In genomic region chrX:70755850-70756249, GRCh38 we compare ENCODE assay signal across 10 cellular contexts.
A peak's percentile ranks its signal among the peaks of the same experiment; 100 is the strongest.
DNase-seq lines count a peak whose midpoint lies in the region; ATAC-seq and TF ChIP-seq lines count a peak whose summit lies in the region.
"Had no signal": no experiment of that assay in that cellular context is flagged by ENCODE, and none has a peak within 500 bp of the region (broad histone marks: within the 10 kb centered on the region; RNA-seq: fewer than 3 reads in every experiment).

No MANE protein-coding gene starts in this region.

- H3K4me1 ChIP-seq in CD4-positive, CD25-positive, alpha-beta regulatory T cell (ENCODE audit: control insufficient read depth, insufficient read depth, low read length, poor library complexity, severe bottlenecking) = peaks cover 6% of the 10 kb centered on the region

- H3K27ac Mint-ChIP-seq in CD4-positive, CD25-positive, alpha-beta regulatory T cell = peak overlapping the region in 2 of 3 donors; percentile 62 to 71
- H3K27ac Mint-ChIP-seq in activated CD4-positive, alpha-beta T cell treated with anti-CD3 and anti-CD28 coated beads for 36 hours = peak overlapping the region; percentile 60
- H3K27ac Mint-ChIP-seq: stimulated activated naive CD8-positive, alpha-beta T cell treated with anti-CD3 and anti-CD28 coated beads, Interleukin-15, Interleukin-2, amounts not matched to agents 100 ng/mL and 50 ng/mL, for 24 hours had no signal

- peak; percentile 3 to 86 (median 57) for DNase-seq in CD4-positive, CD25-positive, alpha-beta regulatory T cell
- DNase-seq in activated CD4-positive, alpha-beta T cell treated with anti-CD3 and anti-CD28 coated beads for 36 hours = peak; percentile 81
- DNase-seq in activated gamma-delta T cell (lab: John Stamatoyannopoulos, UW) (peak; percentile 1), NCI-H128 (lab: John Stamatoyannopoulos, UW; ENCODE audit: unreplicated experiment) (no peak), dorsolateral prefrontal cortex (no peak)
- DNase-seq in stimulated activated CD4-positive, alpha-beta T cell treated with anti-CD3 and anti-CD28 coated beads, Interleukin-12 subunit alpha, Interleukin-12 subunit beta, amount 100 ng/mL, for 48 hours (ENCODE audit: low read depth in 2 of 3, low spot score in 1 of 3) = peak; percentile 26 to 51 (median 35)
- DNase-seq: KBM-7 had no signal

- no peak overlapping the region for H3K4me3 ChIP-seq in CD4-positive, CD25-positive, alpha-beta regulatory T cell (ENCODE audit: low read depth, low read length)
- H3K4me3 ChIP-seq in dorsolateral prefrontal cortex = no peak overlapping the region

- H3K9me3 ChIP-seq in CD4-positive, CD25-positive, alpha-beta regulatory T cell (ENCODE audit: control insufficient read depth in 2 of 2, low read length in 2 of 2) = no peaks in the 10 kb centered on the region

- no peaks in the 10 kb centered on the region for H3K27me3 ChIP-seq in CD4-positive, CD25-positive, alpha-beta regulatory T cell (ENCODE audit: control insufficient read depth, insufficient read depth, low read length)
- H3K27me3 ChIP-seq in dorsolateral prefrontal cortex = peaks cover 0 to 75% (median 20%) of the 10 kb centered on the region in 45 donors

- peaks cover 0 to 9% (median 3%) of the 10 kb centered on the region in 7 donors for H3K9me3 Mint-ChIP-seq in CD4-positive, CD25-positive, alpha-beta regulatory T cell
- no peaks in the 10 kb centered on the region for H3K9me3 Mint-ChIP-seq in activated CD4-positive, alpha-beta T cell treated with anti-CD3 and anti-CD28 coated beads for 36 hours (ENCODE audit: low read depth)
- H3K9me3 Mint-ChIP-seq: stimulated activated naive CD8-positive, alpha-beta T cell treated with anti-CD3 and anti-CD28 coated beads, Interleukin-15, Interleukin-2, amounts not matched to agents 100 ng/mL and 50 ng/mL, for 24 hours had no signal

- ATAC-seq in CD4-positive, CD25-positive, alpha-beta regulatory T cell (ENCODE audit: low read depth in 2 of 2) = peak; percentile 61 to 87
- ATAC-seq in activated CD4-positive, alpha-beta T cell treated with anti-CD3 and anti-CD28 coated beads for 36 hours = peak; percentile 78
- ATAC-seq in GM18858 (IDR thresholded peaks at IDR 0.05; ENCODE audit: unreplicated experiment) = no peak
- ATAC-seq in GM18867 (IDR thresholded peaks at IDR 0.05; ENCODE audit: unreplicated experiment) = no peak

- no peaks in the 10 kb centered on the region for H3K36me3 Mint-ChIP-seq in CD4-positive, CD25-positive, alpha-beta regulatory T cell
- peaks cover 4% of the 10 kb centered on the region for H3K36me3 Mint-ChIP-seq in activated CD4-positive, alpha-beta T cell treated with anti-CD3 and anti-CD28 coated beads for 36 hours (ENCODE audit: low read depth)

- peak overlapping the region in 3 of 4 donors; percentile 21 to 44 (median 44) for H3K4me3 Mint-ChIP-seq in CD4-positive, CD25-positive, alpha-beta regulatory T cell
- no peak overlapping the region for H3K4me3 Mint-ChIP-seq in activated CD4-positive, alpha-beta T cell treated with anti-CD3 and anti-CD28 coated beads for 36 hours
- H3K4me3 Mint-ChIP-seq: stimulated activated naive CD8-positive, alpha-beta T cell treated with anti-CD3 and anti-CD28 coated beads, Interleukin-15, Interleukin-2, amounts not matched to agents 100 ng/mL and 50 ng/mL, for 24 hours had no signal

- peaks cover 0 to 21% (median 2%) of the 10 kb centered on the region in 4 donors for H3K4me1 Mint-ChIP-seq in CD4-positive, CD25-positive, alpha-beta regulatory T cell
- H3K4me1 Mint-ChIP-seq in activated CD4-positive, alpha-beta T cell treated with anti-CD3 and anti-CD28 coated beads for 36 hours = peaks cover 23% of the 10 kb centered on the region

- CTCF ChIA-PET in activated CD4-positive, alpha-beta T cell treated with anti-CD3 and anti-CD28 coated beads for 36 hours (lab: Charles Lee) = interaction anchor here (0.6 to 1.0 kb wide), 4 partner anchors 14 to 456 kb away, joined by 3 read pairs; no protein-coding TSS in a partner anchor

- no peak for TF ChIP-seq CTCF in dorsolateral prefrontal cortex (IDR thresholded peaks at IDR 0.05 in 54 of 56, conservative IDR thresholded peaks at IDR 0.05 in 2 of 56; ENCODE audit: low read depth in 1 of 56, partially characterized antibody in 56 of 56)

- H3K27me3 Mint-ChIP-seq in CD4-positive, CD25-positive, alpha-beta regulatory T cell = peaks cover 11% of the 10 kb centered on the region
- no peaks in the 10 kb centered on the region for H3K27me3 Mint-ChIP-seq in activated CD4-positive, alpha-beta T cell treated with anti-CD3 and anti-CD28 coated beads for 36 hours

- intact Hi-C loops in activated CD4-positive, alpha-beta T cell treated with anti-CD3 and anti-CD28 coated beads for 36 hours (cut with DNase I, micrococcal nuclease) = loop anchor here in 1 of 2 experiments (2.0 to 5.0 kb wide), 2 partner anchors 64 to 299 kb away; no protein-coding TSS in a partner anchor
- intact Hi-C loops in dorsolateral prefrontal cortex (cut with DNase I) = no loop called here

- POLR2A ChIA-PET in activated CD4-positive, alpha-beta T cell treated with anti-CD3 and anti-CD28 coated beads for 36 hours (lab: Charles Lee) = no interaction called here

- no peaks in the 10 kb centered on the region for H3K36me3 ChIP-seq in CD4-positive, CD25-positive, alpha-beta regulatory T cell (ENCODE audit: control insufficient read depth, insufficient read depth, low read length)

- H3K27ac ChIP-seq in CD4-positive, CD25-positive, alpha-beta regulatory T cell (ENCODE audit: insufficient read depth, low read length, poor library complexity, severe bottlenecking) = no peak overlapping the region
- no peak overlapping the region for H3K27ac ChIP-seq in dorsolateral prefrontal cortex

Comparison
In these comparisons a context has a peak if more than half of its experiments do, and no peak if none do; other contexts are left out.
1. ATAC-seq: peak in CD4-positive, CD25-positive, alpha-beta regulatory T cell (2 of 2) and activated CD4-positive, alpha-beta T cell treated with anti-CD3 and anti-CD28 coated beads for 36 hours (single experiment); none in GM18858 (single experiment) and GM18867 (single experiment).
2. DNase-seq: peak in CD4-positive, CD25-positive, alpha-beta regulatory T cell (3 of 3), activated CD4-positive, alpha-beta T cell treated with anti-CD3 and anti-CD28 coated beads for 36 hours (single experiment), activated gamma-delta T cell (single experiment) and stimulated activated CD4-positive, alpha-beta T cell treated with anti-CD3 and anti-CD28 coated beads, Interleukin-12 subunit alpha, Interleukin-12 subunit beta, amount 100 ng/mL, for 48 hours (3 of 3); none in NCI-H128 (single experiment) and dorsolateral prefrontal cortex (0 of 10).